32 cellular contexts compared by ENCODE assay signal in the genomic region with DNA sequence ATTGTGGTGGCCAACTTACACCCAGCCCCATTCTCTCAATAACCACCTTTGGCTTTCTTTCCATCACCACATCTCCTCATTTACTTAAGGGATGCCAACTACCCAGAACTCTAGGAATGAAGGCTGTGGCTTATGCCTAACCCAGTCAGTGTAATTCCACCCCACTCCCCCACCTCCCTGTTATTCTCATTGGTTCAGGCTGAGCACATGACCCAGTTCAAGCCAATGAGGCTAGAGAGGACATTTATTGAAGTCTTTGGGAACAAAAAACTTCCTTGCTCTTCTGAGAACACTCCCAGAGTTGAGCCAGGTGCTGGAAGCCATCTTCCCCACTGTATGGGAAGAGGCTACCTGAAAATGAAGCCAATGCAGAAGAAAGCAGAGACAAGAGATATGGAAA. TPM values are rescaled to one million over a fixed set of nuclear protein-coding genes. Genes with fewer than 3 reads are reported as not detected.
"Had no signal": no experiment of that assay in that cellular context is flagged by ENCODE, and none has a peak within 500 bp of the region (broad histone marks: within the 10 kb centered on the region; RNA-seq: fewer than 3 reads in every experiment).

No MANE protein-coding gene starts in this region.

- ATAC-seq: natural killer cell treated with Interleukin-12 subunit alpha and Interleukin-12 subunit beta and Interleukin-15 and Interleukin-18, amount 100 ng/mL, for 72 hours; psoas muscle; right cardiac atrium; right lobe of liver; stimulated activated effector memory CD8-positive, alpha-beta T cell treated with anti-CD3 and anti-CD28 coated beads, Interleukin-12 subunit alpha, Interleukin-12 subunit beta, amount 100 ng/mL, for 72 hours; stimulated activated naive B cell treated with anti-CD40 and anti-IgM and Interleukin-4, amounts not matched to agents 10 μg/mL and 1 μg/mL and 100 μg/mL, for 72 hours had no signal

- H3K36me3 Mint-ChIP-seq: natural killer cell treated with Interleukin-12 subunit alpha and Interleukin-12 subunit beta and Interleukin-15 and Interleukin-18, amount 100 ng/mL, for 72 hours; neural progenitor cell; stimulated activated effector memory CD8-positive, alpha-beta T cell treated with anti-CD3 and anti-CD28 coated beads, Interleukin-12 subunit alpha, Interleukin-12 subunit beta, amount 100 ng/mL, for 72 hours; stimulated activated naive B cell treated with anti-CD40 and anti-IgM and Interleukin-4, amounts not matched to agents 10 μg/mL and 1 μg/mL and 100 μg/mL, for 72 hours had no signal

- DNase-seq: occipital lobe; ovary; posterior cingulate gyrus; psoas muscle; right cardiac atrium; right lobe of liver; sigmoid colon; small intestine; stimulated activated CD4-positive, alpha-beta T cell treated with anti-CD3 and anti-CD28 coated beads, Interleukin-15, amount 100 ng/mL, for 24 hours; stimulated activated CD4-positive, alpha-beta T cell treated with anti-CD3 and anti-CD28 coated beads, Interleukin-2, amount 100 ng/mL, for 24 hours; stimulated activated CD4-positive, alpha-beta T cell treated with anti-CD3 and anti-CD28 coated beads, Interleukin-2, amount 100 ng/mL, for 48 hours; stimulated activated CD4-positive, alpha-beta T cell treated with anti-CD3 and anti-CD28 coated beads, Interleukin-4, amount 100 ng/mL, for 24 hours; stimulated activated naive B cell treated with anti-CD40 and anti-IgM and Interleukin-4, amounts not matched to agents 10 μg/mL and 1 μg/mL and 100 μg/mL, for 72 hours; stimulated activated naive CD4-positive, alpha-beta T cell treated with Interleukin-2 at 50 U/mL for 16 hours; stomach; thyroid gland; trophoblast cell; upper lobe of left lung had no signal

- H2AFZ ChIP-seq: neural progenitor cell, parathyroid adenoma had no signal

- FAIRE-seq: small intestine, urothelium cell line had no signal

- H3K27ac ChIP-seq: neural progenitor cell, ovary, parathyroid adenoma, psoas muscle, right lobe of liver, sigmoid colon, stomach, thoracic aorta, thyroid gland, tibial nerve, upper lobe of left lung, vagina had no signal

- H3K4me3 Mint-ChIP-seq: natural killer cell treated with Interleukin-12 subunit alpha and Interleukin-12 subunit beta and Interleukin-15 and Interleukin-18, amount 100 ng/mL, for 72 hours; neural progenitor cell; stimulated activated effector memory CD8-positive, alpha-beta T cell treated with anti-CD3 and anti-CD28 coated beads, Interleukin-12 subunit alpha, Interleukin-12 subunit beta, amount 100 ng/mL, for 72 hours; stimulated activated naive B cell treated with anti-CD40 and anti-IgM and Interleukin-4, amounts not matched to agents 10 μg/mL and 1 μg/mL and 100 μg/mL, for 72 hours; stimulated activated naive CD8-positive, alpha-beta T cell treated with anti-CD3 and anti-CD28 coated beads, Interleukin-15, Interleukin-2, amounts not matched to agents 100 ng/mL and 50 ng/mL, for 24 hours had no signal

- H3K4me1 ChIP-seq: neural progenitor cell, parathyroid adenoma, psoas muscle, right lobe of liver, sigmoid colon, stomach, thyroid gland, tibial nerve, upper lobe of left lung, vagina had no signal

- H3K36me3 ChIP-seq: neural progenitor cell, ovary, right lobe of liver, sigmoid colon, stomach, thoracic aorta, thyroid gland, tibial nerve, upper lobe of left lung, vagina had no signal

- H3K9me3 ChIP-seq: ovary, psoas muscle, right lobe of liver, sigmoid colon, stomach, thoracic aorta, thyroid gland, tibial nerve, upper lobe of left lung, vagina had no signal

- H3K79me2 ChIP-seq: parathyroid adenoma had no signal

- H3K9me3 Mint-ChIP-seq: natural killer cell treated with Interleukin-12 subunit alpha and Interleukin-12 subunit beta and Interleukin-15 and Interleukin-18, amount 100 ng/mL, for 72 hours; neural progenitor cell; stimulated activated effector memory CD8-positive, alpha-beta T cell treated with anti-CD3 and anti-CD28 coated beads, Interleukin-12 subunit alpha, Interleukin-12 subunit beta, amount 100 ng/mL, for 72 hours had no signal

- H3K27me3 ChIP-seq: neural progenitor cell, ovary, right lobe of liver, sigmoid colon, stomach, thyroid gland, tibial nerve, upper lobe of left lung, vagina had no signal

- H3K4me2 ChIP-seq: neural progenitor cell had no signal

- H3K4me3 ChIP-seq: neural progenitor cell, ovary, psoas muscle, right lobe of liver, sigmoid colon, stomach, thoracic aorta, thyroid gland, tibial nerve, upper lobe of left lung, vagina had no signal

- H3K27ac Mint-ChIP-seq: natural killer cell treated with Interleukin-12 subunit alpha and Interleukin-12 subunit beta and Interleukin-15 and Interleukin-18, amount 100 ng/mL, for 72 hours; neural progenitor cell; progenitor cell of endocrine pancreas; stimulated activated effector memory CD8-positive, alpha-beta T cell treated with anti-CD3 and anti-CD28 coated beads, Interleukin-12 subunit alpha, Interleukin-12 subunit beta, amount 100 ng/mL, for 72 hours; stimulated activated naive B cell treated with anti-CD40 and anti-IgM and Interleukin-4, amounts not matched to agents 10 μg/mL and 1 μg/mL and 100 μg/mL, for 72 hours had no signal

- H3K9ac ChIP-seq: neural progenitor cell, parathyroid adenoma had no signal

- H3K27me3 Mint-ChIP-seq: natural killer cell treated with Interleukin-12 subunit alpha and Interleukin-12 subunit beta and Interleukin-15 and Interleukin-18, amount 100 ng/mL, for 72 hours; progenitor cell of endocrine pancreas; stimulated activated naive B cell treated with anti-CD40 and anti-IgM and Interleukin-4, amounts not matched to agents 10 μg/mL and 1 μg/mL and 100 μg/mL, for 72 hours; stimulated activated naive CD8-positive, alpha-beta T cell treated with anti-CD3 and anti-CD28 coated beads, Interleukin-15, Interleukin-2, amounts not matched to agents 100 ng/mL and 50 ng/mL, for 24 hours had no signal

RNA-seq across cellular contexts. Expression of gene CD2, which starts 22.8 kb away (rescaled TPM):
- total RNA-seq: occipital lobe, osteoblast, progenitor cell of endocrine pancreas, renal cortical epithelial cell, temporal lobe had no signal
- polyA plus RNA-seq: neural cell had no signal
